In the genomic region with DNA sequence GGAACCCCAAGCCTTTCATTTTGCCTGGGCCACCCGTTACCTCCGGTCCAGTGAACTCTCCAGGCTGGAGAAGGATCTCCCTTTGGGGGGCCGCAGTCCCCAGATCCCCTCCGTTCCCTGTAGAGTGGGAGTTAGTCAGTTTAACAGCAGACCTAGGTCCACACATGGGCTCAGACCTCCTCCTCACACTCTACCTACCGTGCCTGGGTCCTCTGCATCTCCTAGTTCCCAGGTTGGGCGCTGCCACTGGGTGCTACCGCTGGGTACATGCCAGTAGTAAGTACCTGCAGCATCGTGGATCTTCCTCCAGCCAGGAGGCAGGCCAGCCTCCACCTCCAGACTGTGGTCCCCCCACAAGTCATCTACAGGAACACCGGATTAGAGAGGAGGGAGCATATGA, we compare ENCODE assay signal across 1 cellular context.
TF ChIP-seq lines count a peak whose summit lies in the region.

No MANE protein-coding gene starts in this region.

TF ChIP-seq in endothelial cell of umbilical vein, 7 proteins besides CTCF, POLR2A, EP300 and RAD21:
- no peak for TF ChIP-seq GATA2 (IDR thresholded peaks at IDR 0.05; ENCODE audit: insufficient read depth, insufficient read length, low read depth, low read length)
- TF ChIP-seq JUN (IDR thresholded peaks at IDR 0.05; ENCODE audit: borderline replicate concordance, insufficient read depth, insufficient read length, low read depth) = no peak
- no peak for TF ChIP-seq EZH2 (IDR thresholded peaks at IDR 0.05; ENCODE audit: borderline replicate concordance, low read depth, low read length, severe bottlenecking)
- TF ChIP-seq, protein P1, sequence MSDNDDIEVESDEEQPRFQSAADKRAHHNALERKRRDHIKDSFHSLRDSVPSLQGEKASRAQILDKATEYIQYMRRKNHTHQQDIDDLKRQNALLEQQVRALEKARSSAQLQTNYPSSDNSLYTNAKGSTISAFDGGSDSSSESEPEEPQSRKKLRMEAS (IDR thresholded peaks at IDR 0.05; ENCODE audit: insufficient read depth, insufficient read length) = no peak
- no peak for TF ChIP-seq MYC (IDR thresholded peaks at IDR 0.05; ENCODE audit: low read depth, low read length)
- TF ChIP-seq FOS (IDR thresholded peaks at IDR 0.05; ENCODE audit: borderline replicate concordance, insufficient read depth, low read length) = no peak
- no peak for TF ChIP-seq POLR2AphosphoS5 (IDR thresholded peaks at IDR 0.05; ENCODE audit: insufficient read depth, low read depth, low read length)
